11 cellular contexts compared by ENCODE assay signal in genomic region chr12:68259318-68259940, GRCh38. TPM values are rescaled to one million over a fixed set of nuclear protein-coding genes. Genes with fewer than 3 reads are reported as not detected.
DNase-seq lines count a peak whose midpoint lies in the region; ATAC-seq, FAIRE-seq and TF ChIP-seq lines count a peak whose summit lies in the region.
"Had no signal": no experiment of that assay in that cellular context is flagged by ENCODE, and none has a peak within 500 bp of the region (broad histone marks: within the 10 kb centered on the region; RNA-seq: fewer than 3 reads in every experiment).

No MANE protein-coding gene starts in this region.

- peak overlapping the region; percentile 96 for H3K27ac ChIP-seq in keratinocyte (ENCODE audit: control insufficient read depth, insufficient read depth, low read length)
- H3K27ac ChIP-seq in body of pancreas = no peak overlapping the region

- H3K36me3 ChIP-seq in keratinocyte (ENCODE audit: control insufficient read depth in 2 of 2, extremely low read depth in 1 of 2, insufficient read depth in 2 of 2, low read length in 2 of 2) = no peaks in the 10 kb centered on the region
- H3K36me3 ChIP-seq in body of pancreas (replicated peaks in 1 of 2; ENCODE audit: insufficient read depth in 1 of 2, low read depth in 2 of 2) = no peaks in the 10 kb centered on the region

- no peak for TF ChIP-seq POLR2A in body of pancreas (IDR thresholded peaks at IDR 0.05)

- H3K4me2 ChIP-seq in keratinocyte (ENCODE audit: control insufficient read depth, extremely low read depth, insufficient read depth, low read depth, low read length) = peak overlapping the region; percentile 96

- no peaks in the 10 kb centered on the region for H3K9me1 ChIP-seq in keratinocyte (ENCODE audit: control insufficient read depth, extremely low read depth, insufficient read depth, low read length)

- no peaks in the 10 kb centered on the region for H3K79me2 ChIP-seq in keratinocyte (ENCODE audit: control insufficient read depth, insufficient read depth, low read length)

- H3K27ac Mint-ChIP-seq in activated naive CD4-positive, alpha-beta T cell treated with anti-CD3 and anti-CD28 coated beads, Interleukin-2, amount 50 U/mL, for 72 hours = peak overlapping the region; percentile 7 to 40

- H3K4me1 ChIP-seq in keratinocyte (ENCODE audit: control insufficient read depth, extremely low read depth, insufficient read depth, low read length) (peaks cover 22% of the 10 kb centered on the region), body of pancreas (no peaks in the 10 kb centered on the region)

- DNase-seq in GM04504 (ENCODE audit: low read depth) (peak; percentile 32), HPDE6-E6E7 (ENCODE audit: extremely low spot score) (peak; percentile 90), keratinocyte (ENCODE audit: low read depth, low spot score) (peak; percentile 60), body of pancreas (no peak), middle frontal gyrus (ENCODE audit: extremely low spot score, low spot score) (no peak), mesenteric fat pad (ENCODE audit: low spot score) (no peak)
- DNase-seq in activated naive CD4-positive, alpha-beta T cell treated with anti-CD3 and anti-CD28 coated beads, Interleukin-2, amount 50 U/mL, for 72 hours (ENCODE audit: low spot score in 2 of 2) = peak; percentile 51 to 58

- H4K20me1 ChIP-seq in keratinocyte (ENCODE audit: control insufficient read depth, extremely low read depth, insufficient read depth, low read length) = no peaks in the 10 kb centered on the region

- H3K9me3 Mint-ChIP-seq in activated naive CD4-positive, alpha-beta T cell treated with anti-CD3 and anti-CD28 coated beads, Interleukin-2, amount 50 U/mL, for 72 hours = no peaks in the 10 kb centered on the region

- H2AFZ ChIP-seq in keratinocyte (ENCODE audit: control insufficient read depth, low read length) = peak overlapping the region; percentile 91

- peak overlapping the region in 2 of 3 experiments; percentile 24 to 44 for H3K4me3 ChIP-seq in keratinocyte (ENCODE audit: control insufficient read depth in 2 of 3, extremely low read depth in 1 of 3, insufficient read depth in 2 of 3, low read depth in 1 of 3, low read length in 3 of 3)
- H3K4me3 ChIP-seq in body of pancreas = no peak overlapping the region
- H3K4me3 ChIP-seq: skin epidermis had no signal

- intact Hi-C loops in body of pancreas (cut with DNase I) = no loop called here

- WGBS in body of pancreas, 2 donors = 69 to 74% methylated on average over 3 of the region's 3 CpGs

- ATAC-seq in activated naive CD4-positive, alpha-beta T cell treated with anti-CD3 and anti-CD28 coated beads, Interleukin-2, amount 50 U/mL, for 72 hours = peak; percentile 84 to 96
- ATAC-seq in body of pancreas = no peak

- peak; percentile 95 for FAIRE-seq in keratinocyte (lab: Jason Lieb, UNC)
- FAIRE-seq: endometrium had no signal

- TF ChIP-seq CTCF in keratinocyte (optimal IDR thresholded peaks at IDR 0.05 in 1 of 3, IDR thresholded peaks at IDR 0.05 in 1 of 3, conservative IDR thresholded peaks at IDR 0.05 in 1 of 3; ENCODE audit: extremely low read depth in 1 of 3, insufficient read depth in 2 of 3, low read length in 3 of 3) = no peak
- no peak for TF ChIP-seq CTCF in body of pancreas (IDR thresholded peaks at IDR 0.05)

- dilution Hi-C loops in keratinocyte (cut with MboI; ENCODE audit: extremely low pct_ligation_motif_present, low sequenced_read_pairs) = no loop called here

- H3K9me3 ChIP-seq in keratinocyte (ENCODE audit: control insufficient read depth, low read depth, low read length) (no peaks in the 10 kb centered on the region), body of pancreas (no peaks in the 10 kb centered on the region)

- H3K36me3 Mint-ChIP-seq in activated naive CD4-positive, alpha-beta T cell treated with anti-CD3 and anti-CD28 coated beads, Interleukin-2, amount 50 U/mL, for 72 hours = no peaks in the 10 kb centered on the region

- H3K27me3 ChIP-seq in keratinocyte (ENCODE audit: control insufficient read depth, extremely low read depth, insufficient read depth, low read length) = no peaks in the 10 kb centered on the region
- H3K27me3 ChIP-seq in body of pancreas = no peaks in the 10 kb centered on the region

- peak overlapping the region; percentile 78 for H3K9ac ChIP-seq in keratinocyte (ENCODE audit: control insufficient read depth, extremely low read depth, insufficient read depth, low read length)

RNA-seq across cellular contexts. Expression of gene IL22, which starts 6.0 kb away (rescaled TPM):
- 1 to 10 TPM in 1 of 2 donors, not detected in 1; 8.4 TPM for total RNA-seq in activated naive CD4-positive, alpha-beta T cell treated with anti-CD3 and anti-CD28 coated beads, Interleukin-2, amount 50 U/mL, for 72 hours
- polyA plus RNA-seq in keratinocyte = not detected in 3 replicates
- not detected for polyA plus RNA-seq in keratinocyte (2011; ENCODE audit: low read depth)
- not detected in 2 replicates for polyA plus RNA-seq in keratinocyte (2011; cell fraction: cytosol; rRNA removed)
- not detected in 2 replicates for polyA plus RNA-seq in keratinocyte (2011; cell fraction: nucleus; rRNA removed)
- polyA plus RNA-seq in keratinocyte (2012; ENCODE audit: low replicate concordance) = not detected in 2 replicates
- polyA minus RNA-seq in keratinocyte = not detected in 3 replicates
- not detected for polyA minus RNA-seq in keratinocyte (2011; cell fraction: cytosol; rRNA and poly(A)+ RNA removed)
- polyA minus RNA-seq in keratinocyte (2011; cell fraction: nucleus; rRNA and poly(A)+ RNA removed) = not detected in 2 replicates
- total RNA-seq in body of pancreas = not detected
- not detected for total RNA-seq in mesenteric fat pad
- total RNA-seq: liver, temporal lobe had no signal
- polyA plus RNA-seq: liver had no signal

RNA-seq across cellular contexts. Expression of gene IL26, which starts 33.8 kb away (rescaled TPM):
- 1 to 10 TPM in 1 of 2 donors, not detected in 1; 8.3 TPM for total RNA-seq in activated naive CD4-positive, alpha-beta T cell treated with anti-CD3 and anti-CD28 coated beads, Interleukin-2, amount 50 U/mL, for 72 hours
- not detected in 3 replicates for polyA plus RNA-seq in keratinocyte
- polyA plus RNA-seq in keratinocyte (2011; ENCODE audit: low read depth) = not detected
- not detected in 2 replicates for polyA plus RNA-seq in keratinocyte (2011; cell fraction: cytosol; rRNA removed)
- not detected in 2 replicates for polyA plus RNA-seq in keratinocyte (2011; cell fraction: nucleus; rRNA removed)
- not detected in 2 replicates for polyA plus RNA-seq in keratinocyte (2012; ENCODE audit: low replicate concordance)
- polyA minus RNA-seq in keratinocyte = not detected in 3 replicates
- polyA minus RNA-seq in keratinocyte (2011; cell fraction: cytosol; rRNA and poly(A)+ RNA removed) = not detected
- not detected in 2 replicates for polyA minus RNA-seq in keratinocyte (2011; cell fraction: nucleus; rRNA and poly(A)+ RNA removed)
- total RNA-seq in body of pancreas = not detected
- total RNA-seq in mesenteric fat pad = not detected
- total RNA-seq: liver, temporal lobe had no signal
- polyA plus RNA-seq: liver had no signal

Comparison
In these comparisons a context has a peak if more than half of its experiments do, and no peak if none do; other contexts are left out.
1. DNase-seq: peak in GM04504 (single experiment), HPDE6-E6E7 (single experiment), activated naive CD4-positive, alpha-beta T cell treated with anti-CD3 and anti-CD28 coated beads, Interleukin-2, amount 50 U/mL, for 72 hours (2 of 2) and keratinocyte (single experiment); none in body of pancreas (0 of 4), middle frontal gyrus (single experiment) and mesenteric fat pad (single experiment).
2. H3K4me3 ChIP-seq: peak in keratinocyte (2 of 3); none in body of pancreas (0 of 2).